18 cellular contexts compared by ENCODE assay signal in genomic region chr4:47143261-47143660, GRCh38.
DNase-seq lines count a peak whose midpoint lies in the region; ATAC-seq, FAIRE-seq and TF ChIP-seq lines count a peak whose summit lies in the region.
"Had no signal": no experiment of that assay in that cellular context is flagged by ENCODE, and none has a peak within 500 bp of the region (broad histone marks: within the 10 kb centered on the region; RNA-seq: fewer than 3 reads in every experiment).

No MANE protein-coding gene starts in this region.

- H2BK120ac ChIP-seq in H1 (replicated peaks; ENCODE audit: low read depth, low read length) = no peak overlapping the region

- no peak overlapping the region for H2BK5ac ChIP-seq in H1 (ENCODE audit: low read depth, low read length)

- POLR2A ChIA-PET in H1 (lab: Charles Lee; ENCODE audit: partially characterized antibody) (no interaction called here), SK-N-SH (lab: Yijun Ruan, JAX) (no interaction called here)

- H2AFZ ChIP-seq in MM.1S (ENCODE audit: low read length) = no peak overlapping the region
- H2AFZ ChIP-seq in H1 (ENCODE audit: low read length) = peak overlapping the region; percentile 73; the same call in 1 of the 2 replicates
- no peak overlapping the region for H2AFZ ChIP-seq in SK-N-SH (ENCODE audit: low read depth)

- no peak overlapping the region for H3K18ac ChIP-seq in H1 (ENCODE audit: extremely low read depth, low read length)

- no peak for TF ChIP-seq EP300 in H1 (IDR thresholded peaks at IDR 0.05; ENCODE audit: borderline replicate concordance in 1 of 2, low read depth in 2 of 2, low read length in 2 of 2)
- no peak for TF ChIP-seq EP300 in SK-N-SH (IDR thresholded peaks at IDR 0.05; ENCODE audit: borderline replicate concordance in 1 of 2, low read depth in 1 of 2, low read length in 1 of 2)

- H3K4me3 ChIP-seq in MM.1S (ENCODE audit: low read length) (no peak overlapping the region), H1 (ENCODE audit: extremely low read depth in 1 of 4, insufficient read depth in 2 of 4, low read depth in 3 of 4, low read length in 4 of 4) (no peak overlapping the region), SK-N-SH (ENCODE audit: low read depth in 2 of 2, low read length in 1 of 2) (no peak overlapping the region)
- H3K4me3 ChIP-seq: BLaER1 treated with 17β-estradiol and CSF1 and Interleukin-3, amounts not matched to agents 10 nM and 100 nM had no signal

- H3K79me2 ChIP-seq in MM.1S (ENCODE audit: low read length) (no peaks in the 10 kb centered on the region), H1 (ENCODE audit: control insufficient read depth in 1 of 2, insufficient read depth in 2 of 2, low read length in 2 of 2) (no peaks in the 10 kb centered on the region), SK-N-SH (ENCODE audit: insufficient read depth) (no peaks in the 10 kb centered on the region)

- no peak for FAIRE-seq in H1 (lab: Jason Lieb, UNC)
- FAIRE-seq: GM12891, HepG2 had no signal

- H3K9me3 ChIP-seq in MM.1S (replicated peaks; ENCODE audit: insufficient read depth, low read length) = no peaks in the 10 kb centered on the region
- no peaks in the 10 kb centered on the region for H3K9me3 ChIP-seq in H1 (ENCODE audit: insufficient read depth in 2 of 2, low read depth in 1 of 2, low read length in 1 of 2)
- no peaks in the 10 kb centered on the region for H3K9me3 ChIP-seq in SK-N-SH
- H3K9me3 ChIP-seq: BLaER1 treated with 17β-estradiol and CSF1 and Interleukin-3, amounts not matched to agents 10 nM and 100 nM had no signal

- H3K4me2 ChIP-seq in MM.1S (ENCODE audit: low read depth, low read length) (peak overlapping the region; percentile 15; the same call in 1 of the 2 replicates), H1 (ENCODE audit: insufficient read depth in 1 of 2, low read depth in 2 of 2, low read length in 2 of 2) (no peak overlapping the region), SK-N-SH (no peak overlapping the region)
- H3K4me2 ChIP-seq: BLaER1 treated with 17β-estradiol and CSF1 and Interleukin-3, amounts not matched to agents 10 nM and 100 nM had no signal

- no peak overlapping the region for H3K4ac ChIP-seq in H1 (replicated peaks; ENCODE audit: insufficient read length, low read depth, low read length)

- no peak overlapping the region for H4K8ac ChIP-seq in H1 (ENCODE audit: extremely low read depth, insufficient read depth, low read length)

- H4K20me1 ChIP-seq in MM.1S (ENCODE audit: insufficient read depth, low read length) = no peaks in the 10 kb centered on the region
- no peaks in the 10 kb centered on the region for H4K20me1 ChIP-seq in H1 (replicated peaks in 1 of 2; ENCODE audit: control insufficient read depth in 1 of 2, insufficient read depth in 2 of 2, low read length in 2 of 2)
- no peaks in the 10 kb centered on the region for H4K20me1 ChIP-seq in SK-N-SH (ENCODE audit: insufficient read depth)
- H4K20me1 ChIP-seq: BLaER1 treated with 17β-estradiol and CSF1 and Interleukin-3, amounts not matched to agents 10 nM and 100 nM had no signal

- H3F3A ChIP-seq in MM.1S (ENCODE audit: insufficient read depth, low read length) = no peaks in the 10 kb centered on the region
- no peaks in the 10 kb centered on the region for H3F3A ChIP-seq in SK-N-SH (replicated peaks; ENCODE audit: insufficient read depth)

- no peak overlapping the region for H2BK15ac ChIP-seq in H1 (ENCODE audit: low read length)

- no peak overlapping the region for H3K56ac ChIP-seq in H1 (replicated peaks; ENCODE audit: insufficient read length, low read depth, low read length)

- no peaks in the 10 kb centered on the region; the same call in 1 of the 2 replicates for H3K23me2 ChIP-seq in H1 (ENCODE audit: low read depth, low read length)

- 86% methylated on average over 3 of the region's 3 CpGs; no CpG with 5 or more reads in 1 of the 2 experiments for WGBS in H1 (ENCODE audit: extremely low coverage in 1 of 2, insufficient coverage in 1 of 2, insufficient read length in 1 of 2, insufficient replicate concordance in 2 of 2, low coverage in 1 of 2, low lambda C conversion rate in 2 of 2, missing lambda C conversion rate in 1 of 2), 2 experiments
- WGBS in SK-N-SH (ENCODE audit: low lambda C conversion rate) = 38% methylated on average over 3 of the region's 3 CpGs

- H2BK20ac ChIP-seq in H1 (ENCODE audit: low read length) = no peak overlapping the region

- H3K14ac ChIP-seq in H1 (ENCODE audit: insufficient read length) = no peak overlapping the region

- no peak overlapping the region for H2AK5ac ChIP-seq in H1 (ENCODE audit: low read depth, low read length)

- H3K9me2 ChIP-seq in MM.1S (replicated peaks; ENCODE audit: insufficient read depth, low read length) = no peaks in the 10 kb centered on the region
- no peaks in the 10 kb centered on the region for H3K9me2 ChIP-seq in SK-N-SH

- TF ChIP-seq CTCF in MM.1S (IDR thresholded peaks at IDR 0.05; ENCODE audit: low read length) = no peak
- TF ChIP-seq CTCF in H1 (IDR thresholded peaks at IDR 0.05; ENCODE audit: control extremely low read depth in 1 of 3, insufficient read depth in 1 of 3, low read depth in 1 of 3, low read length in 3 of 3) = no peak
- no peak for TF ChIP-seq CTCF in SK-N-SH (IDR thresholded peaks at IDR 0.05)
- no peak for TF ChIP-seq CTCF in GM20000 (IDR thresholded peaks at IDR 0.05; ENCODE audit: extremely low read depth, missing control alignments)

- H4K5ac ChIP-seq in H1 (ENCODE audit: insufficient read length, low read depth, low read length) = no peak overlapping the region

- ATAC-seq in HG02870 (IDR thresholded peaks at IDR 0.05; ENCODE audit: unreplicated experiment) = no peak
- ATAC-seq: CD8-positive, alpha-beta T cell; HepG2 had no signal

- no peak for TF ChIP-seq POLR2A in H1 (IDR thresholded peaks at IDR 0.05; ENCODE audit: control extremely low read depth in 1 of 2, low read depth in 2 of 2, low read length in 2 of 2)

- peaks cover 14% of the 10 kb centered on the region for H3K4me1 ChIP-seq in MM.1S (ENCODE audit: low read length)
- H3K4me1 ChIP-seq in H1 (replicated peaks in 1 of 4; ENCODE audit: control insufficient read depth in 3 of 4, insufficient read depth in 4 of 4, low read length in 3 of 4) = no peaks in the 10 kb centered on the region
- no peaks in the 10 kb centered on the region for H3K4me1 ChIP-seq in SK-N-SH (ENCODE audit: control insufficient read depth in 1 of 2, insufficient read depth in 2 of 2, low read depth in 1 of 2, low read length in 1 of 2)
- H3K4me1 ChIP-seq: BLaER1 treated with 17β-estradiol and CSF1 and Interleukin-3, amounts not matched to agents 10 nM and 100 nM had no signal

- H3K9ac ChIP-seq in MM.1S (ENCODE audit: low read length) = no peak overlapping the region
- no peak overlapping the region for H3K9ac ChIP-seq in H1 (replicated peaks in 1 of 4; ENCODE audit: extremely low read depth in 1 of 4, low read depth in 3 of 4, low read length in 3 of 4)
- H3K9ac ChIP-seq in SK-N-SH = no peak overlapping the region
- H3K9ac ChIP-seq: BLaER1 treated with 17β-estradiol and CSF1 and Interleukin-3, amounts not matched to agents 10 nM and 100 nM had no signal

- no peaks in the 10 kb centered on the region for H3K79me1 ChIP-seq in H1 (ENCODE audit: low read depth, low read length)

- DNase-seq in MM.1S = no peak
- DNase-seq in amniotic epithelial cell (ENCODE audit: low read depth) = peak; percentile 91
- no peak for DNase-seq in H1 (ENCODE audit: low read depth in 1 of 2, low spot score in 2 of 2)
- no peak for DNase-seq in SK-N-SH
- no peak for DNase-seq in DMS114 treated with DMSO at 0.1 percent for 48 hours (lab: John Stamatoyannopoulos, UW; ENCODE audit: unreplicated experiment)
- DNase-seq in GM20000 (ENCODE audit: low spot score) = no peak
- DNase-seq: 8988T; Calu3; CD8-positive, alpha-beta T cell; DMS53; DND-41; EL; HCEC 1CT; KG1 had no signal

- CTCF ChIA-PET in H1 (lab: Charles Lee; ENCODE audit: partially characterized antibody) = no interaction called here
- CTCF ChIA-PET in SK-N-SH (lab: Yijun Ruan, JAX) = no interaction called here

- TF ChIP-seq RAD21 in H1 (IDR thresholded peaks at IDR 0.05 in 1 of 2, conservative IDR thresholded peaks at IDR 0.05 in 1 of 2; ENCODE audit: low read depth in 2 of 2, low read length in 2 of 2) = no peak
- TF ChIP-seq RAD21 in SK-N-SH (IDR thresholded peaks at IDR 0.05; ENCODE audit: low read length) = no peak

- H3K27ac ChIP-seq in MM.1S (ENCODE audit: low read length) = peak overlapping the region; percentile 3; the same call in 1 of the 2 replicates
- no peak overlapping the region for H3K27ac ChIP-seq in H1 (ENCODE audit: low read depth, low read length)
- H3K27ac ChIP-seq in SK-N-SH (ENCODE audit: low read depth in 2 of 2, low read length in 1 of 2) = no peak overlapping the region
- H3K27ac ChIP-seq: BLaER1 treated with 17β-estradiol and CSF1 and Interleukin-3, amounts not matched to agents 10 nM and 100 nM had no signal

- H3K36me3 ChIP-seq in MM.1S (replicated peaks; ENCODE audit: insufficient read depth, low read length) = no peaks in the 10 kb centered on the region
- no peaks in the 10 kb centered on the region for H3K36me3 ChIP-seq in H1 (ENCODE audit: control insufficient read depth in 2 of 4, insufficient read depth in 4 of 4, low read length in 3 of 4)
- no peaks in the 10 kb centered on the region for H3K36me3 ChIP-seq in SK-N-SH (replicated peaks in 1 of 2; ENCODE audit: control insufficient read depth in 1 of 2, insufficient read depth in 2 of 2, low read length in 1 of 2)
- H3K36me3 ChIP-seq: BLaER1 treated with 17β-estradiol and CSF1 and Interleukin-3, amounts not matched to agents 10 nM and 100 nM had no signal

- no peak overlapping the region for H4K91ac ChIP-seq in H1 (replicated peaks; ENCODE audit: insufficient read length, low read length)

- H3K23ac ChIP-seq in H1 (ENCODE audit: insufficient read length) = no peak overlapping the region

- H2BK12ac ChIP-seq in H1 (ENCODE audit: low read depth, low read length) = no peak overlapping the region

- H3K27me3 ChIP-seq in MM.1S (replicated peaks; ENCODE audit: insufficient read depth, low read length) (no peaks in the 10 kb centered on the region), H1 (replicated peaks in 1 of 4; ENCODE audit: control insufficient read depth in 3 of 4, extremely low read depth in 1 of 4, insufficient read depth in 3 of 4, low read length in 3 of 4) (no peaks in the 10 kb centered on the region), SK-N-SH (ENCODE audit: insufficient read depth) (0 out of 2 replicates have a peak, but pooled peaks cover 4% of the 10 kb centered on the region)
- H3K27me3 ChIP-seq: BLaER1 treated with 17β-estradiol and CSF1 and Interleukin-3, amounts not matched to agents 10 nM and 100 nM had no signal

TF ChIP-seq in H1, 55 proteins besides CTCF, POLR2A, EP300 and RAD21 (continues in another document):
- no peak for TF ChIP-seq BRCA1 (IDR thresholded peaks at IDR 0.05; ENCODE audit: low read depth, low read length)
- no peak for TF ChIP-seq CREB1 (IDR thresholded peaks at IDR 0.05)
- no peak for TF ChIP-seq MAFK (IDR thresholded peaks at IDR 0.05; ENCODE audit: low read depth, low read length)
- no peak for TF ChIP-seq TAF1 (IDR thresholded peaks at IDR 0.05; ENCODE audit: low read depth, low read length)

TF ChIP-seq in SK-N-SH, 30 proteins besides CTCF, POLR2A, EP300 and RAD21 (continues in another document):
- no peak for TF ChIP-seq TEAD4 (IDR thresholded peaks at IDR 0.05; ENCODE audit: borderline replicate concordance, insufficient read depth)
- TF ChIP-seq GABPA (IDR thresholded peaks at IDR 0.05; ENCODE audit: low read depth) = no peak
- no peak for TF ChIP-seq POLR2AphosphoS5 (IDR thresholded peaks at IDR 0.05; ENCODE audit: low read depth, low read length)
- no peak for TF ChIP-seq TCF12 (IDR thresholded peaks at IDR 0.05)
